ENCODE assay signal across 1 cellular context in genomic region chr21:34073032-34073748, GRCh38.
TF ChIP-seq lines count a peak whose summit lies in the region.

MRPS6 (plus strand) TSS chr21:34073578; CDS start chr21:34073701, 123 bp downstream.
SLC5A3 (plus strand) TSS chr21:34073578; CDS start chr21:34095199, 21,621 bp downstream.

TF ChIP-seq in HepG2, 621 proteins besides CTCF, POLR2A, EP300 and RAD21 (continued from another document and continues in another):
- TF ChIP-seq JUND (CRISPR knock-in tag; IDR thresholded peaks at IDR 0.05) (no peak), ZNF580 (CRISPR knock-in tag; IDR thresholded peaks at IDR 0.05; ENCODE audit: borderline replicate concordance, low read depth) (0 out of 2 replicates have a peak, but pooled peaks have one; percentile 37), ZNF138 (CRISPR knock-in tag; IDR thresholded peaks at IDR 0.05; ENCODE audit: low read depth) (no peak), SOX13 (IDR thresholded peaks at IDR 0.05) (no peak), SOX13 (CRISPR knock-in tag; conservative IDR thresholded peaks at IDR 0.05 in 1 of 2, IDR thresholded peaks at IDR 0.05 in 1 of 2) (no peak), ZHX1 (CRISPR knock-in tag; IDR thresholded peaks at IDR 0.05; ENCODE audit: low read depth) (peak; percentile 49; the same call in 1 of the 2 replicates), MED13 (CRISPR knock-in tag; IDR thresholded peaks at IDR 0.05) (peak; percentile 36; the same call in 1 of the 2 replicates), ZNF263 (CRISPR knock-in tag; IDR thresholded peaks at IDR 0.05) (no peak), HNRNPL (IDR thresholded peaks at IDR 0.05; ENCODE audit: low read depth, low read length) (0 out of 2 replicates have a peak, but pooled peaks have one; percentile 15), AGO1 (IDR thresholded peaks at IDR 0.05; ENCODE audit: low read depth, low read length, poor library complexity, severe bottlenecking) (no peak), TFDP2 (CRISPR knock-in tag; IDR thresholded peaks at IDR 0.05) (peak; percentile 21; the same call in 1 of the 2 replicates), ZNF790 (CRISPR knock-in tag; IDR thresholded peaks at IDR 0.05; ENCODE audit: borderline replicate concordance) (no peak; the same call in 1 of the 2 replicates), MTA1 (CRISPR knock-in tag; IDR thresholded peaks at IDR 0.05; ENCODE audit: borderline replicate concordance) (no peak), ZC3H13 (CRISPR knock-in tag; IDR thresholded peaks at IDR 0.05) (peak; percentile 63; the same call in 1 of the 2 replicates), FOSL2 (CRISPR knock-in tag; IDR thresholded peaks at IDR 0.05) (0 out of 2 replicates have a peak, but pooled peaks have one; percentile 6), ZNF274 (CRISPR knock-in tag; IDR thresholded peaks at IDR 0.05) (peak; percentile 65), RFXANK (CRISPR knock-in tag; IDR thresholded peaks at IDR 0.05) (no peak), MZF1 (CRISPR knock-in tag; IDR thresholded peaks at IDR 0.05; ENCODE audit: borderline replicate concordance) (no peak), DRAP1 (CRISPR knock-in tag; IDR thresholded peaks at IDR 0.05) (peak; percentile 91), KLF11 (CRISPR knock-in tag; IDR thresholded peaks at IDR 0.05) (no peak), ZNF546 (CRISPR knock-in tag; conservative IDR thresholded peaks at IDR 0.05) (peak; percentile 70; the same call in 1 of the 2 replicates), HMGA1 (CRISPR knock-in tag; conservative IDR thresholded peaks at IDR 0.05) (no peak), KLF6 (CRISPR knock-in tag; IDR thresholded peaks at IDR 0.05) (peak; percentile 81), SALL1 (CRISPR knock-in tag; IDR thresholded peaks at IDR 0.05) (peak; percentile 48; the same call in 1 of the 2 replicates), PHF8 (CRISPR knock-in tag; IDR thresholded peaks at IDR 0.05) (peak; percentile 87), ZNF432 (CRISPR knock-in tag; IDR thresholded peaks at IDR 0.05; ENCODE audit: borderline replicate concordance) (no peak), SSRP1 (CRISPR knock-in tag; IDR thresholded peaks at IDR 0.05) (no peak; the same call in 1 of the 2 replicates), STAG1 (CRISPR knock-in tag; IDR thresholded peaks at IDR 0.05) (peak; percentile 47), ELF1 (CRISPR knock-in tag; IDR thresholded peaks at IDR 0.05) (no peak), ZNF17 (CRISPR knock-in tag; IDR thresholded peaks at IDR 0.05) (no peak), SMAD3 (CRISPR knock-in tag; IDR thresholded peaks at IDR 0.05) (0 out of 2 replicates have a peak, but pooled peaks have one; percentile 31), ATF7-NPFF (CRISPR knock-in tag; IDR thresholded peaks at IDR 0.05; ENCODE audit: low read depth) (peak; percentile 60; the same call in 1 of the 2 replicates), LCORL (IDR thresholded peaks at IDR 0.05) (no peak), LCORL (CRISPR knock-in tag; IDR thresholded peaks at IDR 0.05) (0 out of 2 replicates have a peak, but pooled peaks have one; percentile 29), ZBTB49 (CRISPR knock-in tag; IDR thresholded peaks at IDR 0.05; ENCODE audit: borderline replicate concordance) (no peak), ISL2 (CRISPR knock-in tag; IDR thresholded peaks at IDR 0.05) (0 out of 2 replicates have a peak, but pooled peaks have one; percentile 36), ZSCAN22 (CRISPR knock-in tag; IDR thresholded peaks at IDR 0.05) (no peak), RCOR2 (CRISPR knock-in tag; IDR thresholded peaks at IDR 0.05) (no peak), PAXIP1 (CRISPR knock-in tag; conservative IDR thresholded peaks at IDR 0.05) (no peak), NFRKB (IDR thresholded peaks at IDR 0.05) (no peak), NFKB2 (CRISPR knock-in tag; IDR thresholded peaks at IDR 0.05; ENCODE audit: borderline replicate concordance) (peak; percentile 43; the same call in 1 of the 2 replicates), NFIB (CRISPR knock-in tag; IDR thresholded peaks at IDR 0.05; ENCODE audit: borderline replicate concordance) (no peak), KDM3A (CRISPR knock-in tag; IDR thresholded peaks at IDR 0.05; ENCODE audit: low read depth) (no peak), SP4 (CRISPR knock-in tag; IDR thresholded peaks at IDR 0.05) (no peak), UBTF (CRISPR knock-in tag; IDR thresholded peaks at IDR 0.05) (peak; percentile 76; the same call in 1 of the 2 replicates), PRPF4 (IDR thresholded peaks at IDR 0.05; ENCODE audit: low read depth, low read length, poor library complexity, severe bottlenecking) (no peak)
- TF ChIP-seq, protein P1, sequence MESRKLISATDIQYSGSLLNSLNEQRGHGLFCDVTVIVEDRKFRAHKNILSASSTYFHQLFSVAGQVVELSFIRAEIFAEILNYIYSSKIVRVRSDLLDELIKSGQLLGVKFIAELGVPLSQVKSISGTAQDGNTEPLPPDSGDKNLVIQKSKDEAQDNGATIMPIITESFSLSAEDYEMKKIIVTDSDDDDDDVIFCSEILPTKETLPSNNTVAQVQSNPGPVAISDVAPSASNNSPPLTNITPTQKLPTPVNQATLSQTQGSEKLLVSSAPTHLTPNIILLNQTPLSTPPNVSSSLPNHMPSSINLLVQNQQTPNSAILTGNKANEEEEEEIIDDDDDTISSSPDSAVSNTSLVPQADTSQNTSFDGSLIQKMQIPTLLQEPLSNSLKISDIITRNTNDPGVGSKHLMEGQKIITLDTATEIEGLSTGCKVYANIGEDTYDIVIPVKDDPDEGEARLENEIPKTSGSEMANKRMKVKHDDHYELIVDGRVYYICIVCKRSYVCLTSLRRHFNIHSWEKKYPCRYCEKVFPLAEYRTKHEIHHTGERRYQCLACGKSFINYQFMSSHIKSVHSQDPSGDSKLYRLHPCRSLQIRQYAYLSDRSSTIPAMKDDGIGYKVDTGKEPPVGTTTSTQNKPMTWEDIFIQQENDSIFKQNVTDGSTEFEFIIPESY (CRISPR knock-in tag; IDR thresholded peaks at IDR 0.05), result peak; percentile 43; the same call in 1 of the 2 replicates
- TF ChIP-seq, protein P2, sequence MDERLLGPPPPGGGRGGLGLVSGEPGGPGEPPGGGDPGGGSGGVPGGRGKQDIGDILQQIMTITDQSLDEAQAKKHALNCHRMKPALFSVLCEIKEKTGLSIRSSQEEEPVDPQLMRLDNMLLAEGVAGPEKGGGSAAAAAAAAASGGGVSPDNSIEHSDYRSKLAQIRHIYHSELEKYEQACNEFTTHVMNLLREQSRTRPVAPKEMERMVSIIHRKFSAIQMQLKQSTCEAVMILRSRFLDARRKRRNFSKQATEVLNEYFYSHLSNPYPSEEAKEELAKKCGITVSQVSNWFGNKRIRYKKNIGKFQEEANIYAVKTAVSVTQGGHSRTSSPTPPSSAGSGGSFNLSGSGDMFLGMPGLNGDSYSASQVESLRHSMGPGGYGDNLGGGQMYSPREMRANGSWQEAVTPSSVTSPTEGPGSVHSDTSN (CRISPR knock-in tag; IDR thresholded peaks at IDR 0.05), result no peak
- TF ChIP-seq, protein P3, sequence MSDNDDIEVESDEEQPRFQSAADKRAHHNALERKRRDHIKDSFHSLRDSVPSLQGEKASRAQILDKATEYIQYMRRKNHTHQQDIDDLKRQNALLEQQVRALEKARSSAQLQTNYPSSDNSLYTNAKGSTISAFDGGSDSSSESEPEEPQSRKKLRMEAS (IDR thresholded peaks at IDR 0.05), result peak; percentile 62; the same call in 1 of the 2 replicates
- TF ChIP-seq, protein P4, sequence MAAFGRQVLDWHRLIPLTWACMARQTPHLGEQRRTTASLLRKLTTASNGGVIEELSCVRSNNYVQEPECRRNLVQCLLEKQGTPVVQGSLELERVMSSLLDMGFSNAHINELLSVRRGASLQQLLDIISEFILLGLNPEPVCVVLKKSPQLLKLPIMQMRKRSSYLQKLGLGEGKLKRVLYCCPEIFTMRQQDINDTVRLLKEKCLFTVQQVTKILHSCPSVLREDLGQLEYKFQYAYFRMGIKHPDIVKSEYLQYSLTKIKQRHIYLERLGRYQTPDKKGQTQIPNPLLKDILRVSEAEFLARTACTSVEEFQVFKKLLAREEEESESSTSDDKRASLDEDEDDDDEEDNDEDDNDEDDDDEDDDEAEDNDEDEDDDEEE (CRISPR knock-in tag; IDR thresholded peaks at IDR 0.05), result no peak
